In the genomic region with DNA sequence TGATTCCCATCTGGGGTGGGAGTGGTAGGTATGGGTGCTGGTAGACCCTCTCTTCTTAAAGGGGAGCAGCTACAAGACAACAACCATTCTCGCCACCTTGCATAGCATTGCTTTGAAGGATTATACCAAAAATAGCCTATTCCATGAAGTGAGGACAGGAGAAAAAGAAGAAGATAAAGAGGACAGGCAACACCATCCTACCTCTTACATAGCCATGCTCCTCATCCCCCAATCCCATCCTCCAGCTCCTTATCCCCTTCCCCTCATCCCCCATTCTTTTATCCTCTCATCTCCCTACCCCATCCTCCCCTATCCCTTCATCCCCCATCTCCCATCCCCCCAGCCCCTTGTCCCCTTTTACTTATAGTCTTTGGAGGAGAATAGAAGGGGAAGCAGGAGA, we compare ENCODE assay signal across 33 cellular contexts. TPM values are rescaled to one million over a fixed set of nuclear protein-coding genes. Genes with fewer than 3 reads are reported as not detected.
"Had no signal": no experiment of that assay in that cellular context is flagged by ENCODE, and none has a peak within 500 bp of the region (broad histone marks: within the 10 kb centered on the region; RNA-seq: fewer than 3 reads in every experiment).

No MANE protein-coding gene starts in this region.

- H3K9me3 ChIP-seq: pancreas, psoas muscle, stomach, thoracic aorta, tibial artery, transverse colon, upper lobe of right lung, uterus had no signal

- H3K9ac ChIP-seq: neural progenitor cell had no signal

- H3K27ac ChIP-seq: neural progenitor cell, pancreas, psoas muscle, skin epidermis, stomach, thoracic aorta, tibial artery, transverse colon, upper lobe of right lung, uterus had no signal

- H3K4me1 Mint-ChIP-seq: naive thymus-derived CD4-positive, alpha-beta T cell; natural killer cell; stimulated activated effector memory CD8-positive, alpha-beta T cell treated with anti-CD3 and anti-CD28 coated beads, Interleukin-12 subunit alpha, Interleukin-12 subunit beta, amount 100 ng/mL, for 72 hours; stimulated activated naive B cell treated with anti-CD40 and anti-IgM and Interleukin-4, amounts not matched to agents 10 μg/mL and 1 μg/mL and 100 μg/mL, for 72 hours had no signal

- DNase-seq: natural killer cell; occipital lobe; pancreas; psoas muscle; right cardiac atrium; stimulated activated CD4-positive, alpha-beta T cell treated with anti-CD3 and anti-CD28 coated beads, Interleukin-15, amount 100 ng/mL, for 24 hours; stimulated activated CD4-positive, alpha-beta T cell treated with anti-CD3 and anti-CD28 coated beads, Interleukin-2, amount 100 ng/mL, for 24 hours; stimulated activated CD4-positive, alpha-beta T cell treated with anti-CD3 and anti-CD28 coated beads, Interleukin-2, amount 100 ng/mL, for 48 hours; stimulated activated CD4-positive, alpha-beta T cell treated with anti-CD3 and anti-CD28 coated beads, Interleukin-4, amount 100 ng/mL, for 24 hours; stimulated activated naive B cell treated with anti-CD40 and anti-IgM and Interleukin-4, amounts not matched to agents 10 μg/mL and 1 μg/mL and 100 μg/mL, for 72 hours; stimulated activated naive CD4-positive, alpha-beta T cell treated with Interleukin-2 at 50 U/mL for 16 hours; stomach; tibial artery; transverse colon; upper lobe of right lung; uterus had no signal

- H3K27me3 ChIP-seq: pancreas, uterus had no signal

- H3K36me3 Mint-ChIP-seq: naive thymus-derived CD4-positive, alpha-beta T cell; natural killer cell; neural progenitor cell; stimulated activated effector memory CD8-positive, alpha-beta T cell treated with anti-CD3 and anti-CD28 coated beads, Interleukin-12 subunit alpha, Interleukin-12 subunit beta, amount 100 ng/mL, for 72 hours; type B pancreatic cell had no signal

- H3K9me3 Mint-ChIP-seq: natural killer cell; nephron; stimulated activated effector memory CD8-positive, alpha-beta T cell treated with anti-CD3 and anti-CD28 coated beads, Interleukin-12 subunit alpha, Interleukin-12 subunit beta, amount 100 ng/mL, for 72 hours; stimulated activated naive B cell treated with anti-CD40 and anti-IgM and Interleukin-4, amounts not matched to agents 10 μg/mL and 1 μg/mL and 100 μg/mL, for 72 hours; stimulated activated naive CD8-positive, alpha-beta T cell treated with anti-CD3 and anti-CD28 coated beads, Interleukin-15, Interleukin-2, amounts not matched to agents 100 ng/mL and 50 ng/mL, for 24 hours; type B pancreatic cell had no signal

- H3K4me2 ChIP-seq: neural progenitor cell, smooth muscle cell had no signal

- H3K4me1 ChIP-seq: neural progenitor cell, pancreas, psoas muscle, tibial artery, transverse colon, upper lobe of right lung, uterus had no signal

- H3K27ac Mint-ChIP-seq: naive thymus-derived CD4-positive, alpha-beta T cell; natural killer cell; nephron; neural progenitor cell; progenitor cell of endocrine pancreas; stimulated activated effector memory CD8-positive, alpha-beta T cell treated with anti-CD3 and anti-CD28 coated beads, Interleukin-12 subunit alpha, Interleukin-12 subunit beta, amount 100 ng/mL, for 72 hours; stimulated activated naive B cell treated with anti-CD40 and anti-IgM and Interleukin-4, amounts not matched to agents 10 μg/mL and 1 μg/mL and 100 μg/mL, for 72 hours; stimulated activated naive CD8-positive, alpha-beta T cell treated with anti-CD3 and anti-CD28 coated beads, Interleukin-15, Interleukin-2, amounts not matched to agents 100 ng/mL and 50 ng/mL, for 24 hours; type B pancreatic cell had no signal

- H3K36me3 ChIP-seq: neural progenitor cell, pancreas, stomach, thoracic aorta, tibial artery, transverse colon, upper lobe of right lung, uterus had no signal

- H3K4me3 Mint-ChIP-seq: naive thymus-derived CD4-positive, alpha-beta T cell; natural killer cell; nephron; neural progenitor cell; stimulated activated effector memory CD8-positive, alpha-beta T cell treated with anti-CD3 and anti-CD28 coated beads, Interleukin-12 subunit alpha, Interleukin-12 subunit beta, amount 100 ng/mL, for 72 hours; stimulated activated naive B cell treated with anti-CD40 and anti-IgM and Interleukin-4, amounts not matched to agents 10 μg/mL and 1 μg/mL and 100 μg/mL, for 72 hours; stimulated activated naive CD8-positive, alpha-beta T cell treated with anti-CD3 and anti-CD28 coated beads, Interleukin-15, Interleukin-2, amounts not matched to agents 100 ng/mL and 50 ng/mL, for 24 hours; type B pancreatic cell had no signal

- H3K4me3 ChIP-seq: neural progenitor cell, pancreas, psoas muscle, skin epidermis, smooth muscle cell, stomach, thoracic aorta, tibial artery, transverse colon, upper lobe of right lung, uterus had no signal

RNA-seq across cellular contexts. Expression of a gene that starts 29.1 kb away (rescaled TPM):
- total RNA-seq: naive thymus-derived CD4-positive, alpha-beta T cell; natural killer cell; osteoblast; pancreas; progenitor cell of endocrine pancreas; psoas muscle; renal cortical epithelial cell; right cardiac atrium; sciatic nerve; smooth muscle cell; stomach; subcutaneous adipose tissue; temporal lobe; thoracic aorta; transverse colon; upper lobe of right lung; urinary bladder; uterus had no signal
- polyA plus RNA-seq: naive thymus-derived CD4-positive, alpha-beta T cell; neural cell; pancreas; psoas muscle; right cardiac atrium; smooth muscle cell; stomach; urinary bladder had no signal
